19 cellular contexts compared by ENCODE assay signal in the genomic region with DNA sequence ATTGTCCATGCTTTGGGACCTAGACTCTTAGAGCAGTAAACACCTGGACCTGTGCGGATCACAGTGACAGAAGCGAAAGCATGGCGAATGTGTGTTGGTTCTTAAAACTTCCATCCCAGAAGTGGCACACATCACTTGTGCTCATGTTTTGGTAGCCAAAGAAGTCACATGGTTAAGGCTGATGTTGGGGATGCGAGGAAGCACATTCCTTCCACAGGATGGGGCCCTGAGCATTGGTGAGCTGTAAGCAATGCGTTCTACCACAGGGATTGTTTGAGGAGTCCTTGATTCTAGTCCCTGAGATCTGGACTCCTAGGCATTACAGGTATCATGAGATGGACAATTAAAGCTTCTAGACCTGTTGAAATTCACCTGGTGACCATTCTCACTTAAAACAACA.
DNase-seq lines count a peak whose midpoint lies in the region; ATAC-seq, FAIRE-seq and TF ChIP-seq lines count a peak whose summit lies in the region.
"Had no signal": no experiment of that assay in that cellular context is flagged by ENCODE, and none has a peak within 500 bp of the region (broad histone marks: within the 10 kb centered on the region; RNA-seq: fewer than 3 reads in every experiment).

No MANE protein-coding gene starts in this region.

- H3K36me3 ChIP-seq in K562 (ENCODE audit: control insufficient read depth, insufficient read depth, low read length) (no peaks in the 10 kb centered on the region), upper lobe of right lung (no peaks in the 10 kb centered on the region)
- H3K36me3 ChIP-seq: HAP-1 had no signal

- intact Hi-C loops in K562 (cut with micrococcal nuclease) (no loop called here), upper lobe of right lung (cut with DNase I) (no loop called here)

- H3K27me3 ChIP-seq in K562 (ENCODE audit: control insufficient read depth in 2 of 2, insufficient read depth in 2 of 2, low read length in 2 of 2) (no peaks in the 10 kb centered on the region), upper lobe of right lung (no peaks in the 10 kb centered on the region)

- no peaks in the 10 kb centered on the region for H3K79me2 ChIP-seq in K562 (ENCODE audit: control insufficient read depth, insufficient read depth, low read length)

- POLR2A ChIA-PET in K562 (lab: Yijun Ruan, JAX) = no interaction called here

- no peak overlapping the region for H3K9ac ChIP-seq in K562 (ENCODE audit: insufficient read depth in 1 of 2, low read depth in 2 of 2, low read length in 2 of 2)

- H3K9me3 ChIP-seq in K562 (replicated peaks; ENCODE audit: control insufficient read depth, insufficient read depth, low read depth, low read length) (no peaks in the 10 kb centered on the region), upper lobe of right lung (no peaks in the 10 kb centered on the region)
- H3K9me3 ChIP-seq: HAP-1 had no signal

- no peak overlapping the region for H3K4me3 ChIP-seq in K562
- H3K4me3 ChIP-seq in upper lobe of right lung = no peak overlapping the region
- H3K4me3 ChIP-seq: HAP-1 had no signal

- H3K4me1 ChIP-seq in K562 (replicated peaks in 1 of 2; ENCODE audit: control insufficient read depth in 2 of 2, insufficient read depth in 2 of 2, low read length in 2 of 2) = no peaks in the 10 kb centered on the region
- no peaks in the 10 kb centered on the region for H3K4me1 ChIP-seq in upper lobe of right lung
- H3K4me1 ChIP-seq: HAP-1 had no signal

- TF ChIP-seq CTCF in K562 (IDR thresholded peaks at IDR 0.05 in 2 of 3, conservative IDR thresholded peaks at IDR 0.05 in 1 of 3; ENCODE audit: insufficient read depth in 2 of 3, low read depth in 1 of 3, low read length in 3 of 3) (no peak), upper lobe of right lung (IDR thresholded peaks at IDR 0.05) (no peak)

- H3K4me2 ChIP-seq in K562 (ENCODE audit: insufficient read depth, low read length) = no peak overlapping the region

- no peak for FAIRE-seq in K562 (lab: Jason Lieb, UNC)
- FAIRE-seq: HTR-8/SVneo had no signal

- peak; percentile 22 for DNase-seq in ELF-1 (ENCODE audit: low read depth, low spot score)
- peak; percentile 6 for DNase-seq in HT-29 (ENCODE audit: low spot score)
- no peak for DNase-seq in K562 (ENCODE audit: extremely low read depth in 1 of 4, low spot score in 3 of 4)
- peak; percentile 42 for DNase-seq in iPS-NIHi11 (ENCODE audit: low spot score)
- DNase-seq in upper lobe of right lung = no peak
- DNase-seq in SW 1271 (lab: John Stamatoyannopoulos, UW) = no peak
- DNase-seq: AML-193, DMS79 treated with DMSO at 0.1 percent for 48 hours, GDM1, KBM-7, NCI-H1092, NCI-H1694, NCI-H345, NCI-H69, Right ventricle myocardium superior had no signal

- 0% methylated on average over 5 of the region's 5 CpGs for WGBS in K562 (ENCODE audit: insufficient coverage, low coverage, missing lambda C conversion rate)

- no peak for TF ChIP-seq RAD21 in K562 (CRISPR knock-in tag; conservative IDR thresholded peaks at IDR 0.05 in 1 of 2, IDR thresholded peaks at IDR 0.05 in 1 of 2)

- ATAC-seq in K562 (no peak), upper lobe of right lung (no peak), HG03175 (IDR thresholded peaks at IDR 0.05; ENCODE audit: unreplicated experiment) (no peak)
- ATAC-seq: SK-N-SH treated with all-trans-retinoic acid at 6 μM for 48 hours had no signal

- no peak for TF ChIP-seq POLR2A in K562 (conservative IDR thresholded peaks at IDR 0.05)

- in situ Hi-C loops in K562 (cut with MboI) = no loop called here

- H4K20me1 ChIP-seq in K562 (replicated peaks; ENCODE audit: control insufficient read depth, insufficient read depth, low read length) = no peaks in the 10 kb centered on the region

- BruUV-seq in K562 (replicated peaks; lab: Mats Ljungman, UMichigan) = no TSS peak

- CTCF ChIA-PET in K562 (lab: Yijun Ruan, JAX; ENCODE audit: low intra/inter-chr PET ratio) = no interaction called here

- H3K9me1 ChIP-seq in K562 (ENCODE audit: control insufficient read depth, insufficient read depth, low read length) = no peaks in the 10 kb centered on the region

- H3K27ac ChIP-seq in K562 (ENCODE audit: extremely low read depth, low read depth, low read length) (no peak overlapping the region), upper lobe of right lung (no peak overlapping the region)

- H2AFZ ChIP-seq in K562 (ENCODE audit: low read depth, low read length) = no peak overlapping the region

- TF ChIP-seq EP300 in K562 (IDR thresholded peaks at IDR 0.05; ENCODE audit: low read length) = no peak

TF ChIP-seq in K562, 482 proteins besides CTCF, POLR2A, EP300 and RAD21:
- no peak for TF ChIP-seq ZNF175 (CRISPR knock-in tag; IDR thresholded peaks at IDR 0.05; ENCODE audit: low read depth)
- TF ChIP-seq, protein P1, sequence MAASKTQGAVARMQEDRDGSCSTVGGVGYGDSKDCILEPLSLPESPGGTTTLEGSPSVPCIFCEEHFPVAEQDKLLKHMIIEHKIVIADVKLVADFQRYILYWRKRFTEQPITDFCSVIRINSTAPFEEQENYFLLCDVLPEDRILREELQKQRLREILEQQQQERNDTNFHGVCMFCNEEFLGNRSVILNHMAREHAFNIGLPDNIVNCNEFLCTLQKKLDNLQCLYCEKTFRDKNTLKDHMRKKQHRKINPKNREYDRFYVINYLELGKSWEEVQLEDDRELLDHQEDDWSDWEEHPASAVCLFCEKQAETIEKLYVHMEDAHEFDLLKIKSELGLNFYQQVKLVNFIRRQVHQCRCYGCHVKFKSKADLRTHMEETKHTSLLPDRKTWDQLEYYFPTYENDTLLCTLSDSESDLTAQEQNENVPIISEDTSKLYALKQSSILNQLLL (CRISPR knock-in tag; IDR thresholded peaks at IDR 0.05; ENCODE audit: borderline replicate concordance) = no peak
- no peak for TF ChIP-seq PCBP2 (IDR thresholded peaks at IDR 0.05; ENCODE audit: low read depth, low read length, poor library complexity, severe bottlenecking)
- TF ChIP-seq TEAD1 (CRISPR knock-in tag; IDR thresholded peaks at IDR 0.05) = peak in 1 of 2 experiments; percentile 65; a peak in 1 of 4 replicates
- TF ChIP-seq TRIM28 (IDR thresholded peaks at IDR 0.05) = no peak
- TF ChIP-seq ZNF507 (tag; conservative IDR thresholded peaks at IDR 0.05) = no peak
- TF ChIP-seq HCFC1 (IDR thresholded peaks at IDR 0.05; ENCODE audit: low read depth, low read length) = no peak
- TF ChIP-seq NR4A1 (CRISPR knock-in tag; IDR thresholded peaks at IDR 0.05) = no peak
- no peak for TF ChIP-seq NR4A1 (tag; IDR thresholded peaks at IDR 0.05)
- TF ChIP-seq TEAD2 (tag; IDR thresholded peaks at IDR 0.05) = peak; percentile 87
- TF ChIP-seq PRPF4 (IDR thresholded peaks at IDR 0.05; ENCODE audit: insufficient read depth, low read depth, low read length, poor library complexity, severe bottlenecking) = no peak
- no peak for TF ChIP-seq ZFPM2 (CRISPR knock-in tag; IDR thresholded peaks at IDR 0.05)
- no peak for TF ChIP-seq ZNF830 (CRISPR knock-in tag; IDR thresholded peaks at IDR 0.05)
- TF ChIP-seq, protein P2, sequence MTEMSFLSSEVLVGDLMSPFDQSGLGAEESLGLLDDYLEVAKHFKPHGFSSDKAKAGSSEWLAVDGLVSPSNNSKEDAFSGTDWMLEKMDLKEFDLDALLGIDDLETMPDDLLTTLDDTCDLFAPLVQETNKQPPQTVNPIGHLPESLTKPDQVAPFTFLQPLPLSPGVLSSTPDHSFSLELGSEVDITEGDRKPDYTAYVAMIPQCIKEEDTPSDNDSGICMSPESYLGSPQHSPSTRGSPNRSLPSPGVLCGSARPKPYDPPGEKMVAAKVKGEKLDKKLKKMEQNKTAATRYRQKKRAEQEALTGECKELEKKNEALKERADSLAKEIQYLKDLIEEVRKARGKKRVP (CRISPR knock-in tag; IDR thresholded peaks at IDR 0.05) = no peak
- no peak for TF ChIP-seq ZNF121 (CRISPR knock-in tag; conservative IDR thresholded peaks at IDR 0.05)
- no peak for TF ChIP-seq FOXK1 (CRISPR knock-in tag; IDR thresholded peaks at IDR 0.05; ENCODE audit: borderline replicate concordance)

Comparison
In these comparisons a context has a peak if more than half of its experiments do, and no peak if none do; other contexts are left out.
1. DNase-seq: peak in ELF-1 (single experiment), HT-29 (single experiment) and iPS-NIHi11 (single experiment); none in K562 (0 of 4), upper lobe of right lung (single experiment) and SW 1271 (0 of 2).